Comparison of ENCODE assay signal across 1 cellular context in genomic region chr6:125779924-125780539, GRCh38.
A peak's percentile ranks its signal among the peaks of the same experiment; 100 is the strongest.
TF ChIP-seq lines count a peak whose summit lies in the region.

No MANE protein-coding gene starts in this region.

TF ChIP-seq in K562, 482 proteins besides CTCF, POLR2A, EP300 and RAD21 (continued from another document and continues in another):
- TF ChIP-seq TRIM25 (IDR thresholded peaks at IDR 0.05; ENCODE audit: borderline replicate concordance) (no peak), WHSC1 (IDR thresholded peaks at IDR 0.05; ENCODE audit: low read length) (no peak), ZKSCAN8 (CRISPR knock-in tag; IDR thresholded peaks at IDR 0.05) (no peak; the same call in 1 of the 2 replicates), ZNF224 (CRISPR knock-in tag; IDR thresholded peaks at IDR 0.05) (no peak), MAX (CRISPR knock-in tag; IDR thresholded peaks at IDR 0.05) (no peak), NR0B1 (IDR thresholded peaks at IDR 0.05; ENCODE audit: partially characterized antibody) (no peak), HEY1 (CRISPR knock-in tag; IDR thresholded peaks at IDR 0.05; ENCODE audit: borderline replicate concordance) (no peak), ZNF24 (IDR thresholded peaks at IDR 0.05) (peak; percentile 6; the same call in 1 of the 2 replicates), HDAC6 (IDR thresholded peaks at IDR 0.05; ENCODE audit: low read depth, low read length) (no peak; the same call in 1 of the 2 replicates), EHMT2 (IDR thresholded peaks at IDR 0.05) (no peak), ATF2 (CRISPR knock-in tag; IDR thresholded peaks at IDR 0.05) (no peak), HDAC2 (IDR thresholded peaks at IDR 0.05) (no peak), SNAPC5 (CRISPR knock-in tag; IDR thresholded peaks at IDR 0.05) (no peak), CBX2 (IDR thresholded peaks at IDR 0.05; ENCODE audit: insufficient read depth, low read length, poor library complexity, severe bottlenecking) (no peak), MCM3 (IDR thresholded peaks at IDR 0.05) (no peak), CBFA2T2 (conservative IDR thresholded peaks at IDR 0.05) (no peak), OTX1 (CRISPR knock-in tag; IDR thresholded peaks at IDR 0.05) (no peak), SP1 (CRISPR knock-in tag; IDR thresholded peaks at IDR 0.05) (peak; percentile 53), PRPF4 (IDR thresholded peaks at IDR 0.05; ENCODE audit: insufficient read depth, low read depth, low read length, poor library complexity, severe bottlenecking) (peak; percentile 16), ZNF146 (CRISPR knock-in tag; IDR thresholded peaks at IDR 0.05; ENCODE audit: unreplicated experiment) (no peak), E2F4 (CRISPR knock-in tag; IDR thresholded peaks at IDR 0.05; ENCODE audit: low read depth) (no peak), NCOR1 (IDR thresholded peaks at IDR 0.05) (no peak), ILF3 (IDR thresholded peaks at IDR 0.05; ENCODE audit: borderline replicate concordance) (no peak; the same call in 1 of the 2 replicates), HNRNPLL (IDR thresholded peaks at IDR 0.05; ENCODE audit: low read depth, low read length, poor library complexity, severe bottlenecking) (peak; percentile 25), FOXJ2 (tag; IDR thresholded peaks at IDR 0.05) (no peak), ZBTB34 (CRISPR knock-in tag; IDR thresholded peaks at IDR 0.05) (no peak), ZNF398 (CRISPR knock-in tag; IDR thresholded peaks at IDR 0.05) (no peak), PHB2 (IDR thresholded peaks at IDR 0.05; ENCODE audit: low read depth) (no peak), NFIC (IDR thresholded peaks at IDR 0.05) (peak; percentile 80), CSDE1 (IDR thresholded peaks at IDR 0.05) (peak in 1 of 2 experiments; percentile 83; a peak in 2 of 4 replicates), ATF7 (IDR thresholded peaks at IDR 0.05) (peak; percentile 53), ZNF778 (CRISPR knock-in tag; IDR thresholded peaks at IDR 0.05) (no peak), SAFB2 (IDR thresholded peaks at IDR 0.05; ENCODE audit: borderline replicate concordance, low read depth, low read length, severe bottlenecking) (no peak), TBL1XR1 (IDR thresholded peaks at IDR 0.05; ENCODE audit: low read length in 2 of 2) (peak; percentile 72 to 93; a peak in 3 of 4 replicates), NFIX (CRISPR knock-in tag; IDR thresholded peaks at IDR 0.05; ENCODE audit: low read depth) (no peak), ZNF395 (CRISPR knock-in tag; IDR thresholded peaks at IDR 0.05) (no peak; the same call in 1 of the 2 replicates), CCAR2 (IDR thresholded peaks at IDR 0.05; ENCODE audit: low read depth, low read length) (no peak), ZFX (CRISPR knock-in tag; IDR thresholded peaks at IDR 0.05) (no peak), SAP30 (IDR thresholded peaks at IDR 0.05; ENCODE audit: borderline replicate concordance, insufficient read depth, low read depth, low read length, poor library complexity, severe bottlenecking) (no peak), THRA (IDR thresholded peaks at IDR 0.05) (no peak), PTTG1 (tag; IDR thresholded peaks at IDR 0.05; ENCODE audit: low read depth) (no peak), ZBTB33 (CRISPR knock-in tag; IDR thresholded peaks at IDR 0.05) (no peak), TAF7 (tag; IDR thresholded peaks at IDR 0.05) (no peak), TOE1 (IDR thresholded peaks at IDR 0.05; ENCODE audit: borderline replicate concordance) (no peak), TOE1 (CRISPR knock-in tag; IDR thresholded peaks at IDR 0.05; ENCODE audit: borderline replicate concordance, low read depth) (no peak), KAT2B (IDR thresholded peaks at IDR 0.05; ENCODE audit: low read depth, low read length) (no peak)
